In genomic region chr11:9250139-9250582, GRCh38 we compare ENCODE assay signal across 8 cellular contexts. TPM values are rescaled to one million over a fixed set of nuclear protein-coding genes. Genes with fewer than 3 reads are reported as not detected.
DNase-seq lines count a peak whose midpoint lies in the region; ATAC-seq, FAIRE-seq and TF ChIP-seq lines count a peak whose summit lies in the region.

No MANE protein-coding gene starts in this region.

- no peaks in the 10 kb centered on the region for H3K9me2 ChIP-seq in Karpas-422 (replicated peaks; ENCODE audit: insufficient read depth, low read length)

- no peaks in the 10 kb centered on the region for H3K4me1 ChIP-seq in colonic mucosa
- H3K4me1 ChIP-seq in Karpas-422 (ENCODE audit: low read length): peaks cover 9% of the 10 kb centered on the region

- no peak overlapping the region for H3K4me2 ChIP-seq in Karpas-422 (ENCODE audit: low read depth, low read length, poor library complexity, severe bottlenecking)

- DNase-seq in GM12892 (ENCODE audit: insufficient read length) (peak; percentile 27), KG1 (lab: John Stamatoyannopoulos, UW) (peak; percentile 28), astrocyte of the hippocampus (ENCODE audit: low read depth, low spot score) (peak; percentile 60), colonic mucosa (no peak), NCI-H510A (lab: John Stamatoyannopoulos, UW) (no peak), D341Med (ENCODE audit: low spot score) (no peak), Karpas-422 (no peak)

- H3K27ac ChIP-seq in colonic mucosa (no peak overlapping the region), Karpas-422 (ENCODE audit: low read length) (no peak overlapping the region)

- intact Hi-C loops in colonic mucosa (cut with DNase I): no loop called here

- H4K20me1 ChIP-seq in Karpas-422 (ENCODE audit: insufficient read depth, low read depth, low read length): peaks cover 27% of the 10 kb centered on the region

- peak; percentile 93 for FAIRE-seq in GM12892 (lab: Jason Lieb, UNC)

- H3K27me3 ChIP-seq in colonic mucosa (no peaks in the 10 kb centered on the region), Karpas-422 (ENCODE audit: low read length) (no peaks in the 10 kb centered on the region)

- ATAC-seq in GM21447 (IDR thresholded peaks at IDR 0.05; ENCODE audit: unreplicated experiment): peak; percentile 79

- H3K79me2 ChIP-seq in Karpas-422 (ENCODE audit: low read length): 0 out of 2 replicates have a peak, but pooled peaks cover 3% of the 10 kb centered on the region

- H3K36me3 ChIP-seq in colonic mucosa: no peaks in the 10 kb centered on the region
- no peaks in the 10 kb centered on the region for H3K36me3 ChIP-seq in Karpas-422 (ENCODE audit: insufficient read depth, low read length)

- H3K4me3 ChIP-seq in colonic mucosa (no peak overlapping the region), Karpas-422 (ENCODE audit: low read length) (no peak overlapping the region)

- no peak for TF ChIP-seq POLR2A in GM12892 (IDR thresholded peaks at IDR 0.05; ENCODE audit: low read depth, low read length)

- H3K9ac ChIP-seq in colonic mucosa (ENCODE audit: low read depth in 2 of 2, low read length in 2 of 2) (no peak overlapping the region), Karpas-422 (ENCODE audit: low read length) (no peak overlapping the region)

- H3K9me3 ChIP-seq in colonic mucosa (no peaks in the 10 kb centered on the region), Karpas-422 (ENCODE audit: low read length) (no peaks in the 10 kb centered on the region)

- no peak overlapping the region for H2AFZ ChIP-seq in Karpas-422 (ENCODE audit: low read length)

- no peak for TF ChIP-seq CTCF in colonic mucosa (IDR thresholded peaks at IDR 0.05)

RNA-seq across cellular contexts. Expression of gene DENND5A, which starts 15.0 kb away (rescaled TPM):
- polyA plus RNA-seq in GM12892 (2012; ENCODE audit: missing spikeins): 49.2 TPM
- total RNA-seq in colonic mucosa: 10 to 100 TPM in 1 of 2 donors, 1 to 10 TPM in 1; 7.0 to 24.8 TPM
- total RNA-seq in Karpas-422 (2014; rRNA removed; shearing (Covaris generic); ENCODE audit: low replicate concordance): 48.1 and 57.3 TPM in 2 replicates

Comparison
In these comparisons a context has a peak if more than half of its experiments do, and no peak if none do; other contexts are left out.
1. DNase-seq: peak in GM12892 (single experiment), KG1 (single experiment) and astrocyte of the hippocampus (single experiment); none in colonic mucosa (single experiment), NCI-H510A (single experiment), D341Med (single experiment) and Karpas-422 (single experiment).